14 cellular contexts compared by ENCODE assay signal in the genomic region with DNA sequence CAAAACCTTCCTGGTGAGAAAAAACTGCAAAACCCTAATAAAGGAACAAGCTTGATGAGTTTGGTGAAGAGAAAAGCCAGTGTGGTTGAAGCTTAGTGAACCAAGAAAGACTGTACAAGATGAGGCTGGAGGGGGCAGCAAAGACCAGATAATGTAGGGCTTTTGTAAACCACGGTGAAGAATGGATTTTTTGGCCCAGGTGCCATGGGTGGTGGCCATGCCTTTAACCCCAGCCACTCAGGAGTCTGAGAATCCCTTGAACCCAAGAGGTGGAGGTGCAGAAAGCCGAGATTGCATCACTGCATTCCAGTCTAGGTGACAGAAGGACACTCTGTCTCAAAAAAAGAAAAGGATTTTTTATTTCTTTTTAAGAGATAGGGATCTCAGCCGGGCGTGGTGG. TPM values are rescaled to one million over a fixed set of nuclear protein-coding genes. Genes with fewer than 3 reads are reported as not detected.
A peak's percentile ranks its signal among the peaks of the same experiment; 100 is the strongest.
DNase-seq lines count a peak whose midpoint lies in the region; ATAC-seq and TF ChIP-seq lines count a peak whose summit lies in the region.
"Had no signal": no experiment of that assay in that cellular context is flagged by ENCODE, and none has a peak within 500 bp of the region (broad histone marks: within the 10 kb centered on the region; RNA-seq: fewer than 3 reads in every experiment).

No MANE protein-coding gene starts in this region.

- H3K9me3 Mint-ChIP-seq in activated CD4-positive, alpha-beta T cell treated with anti-CD3 and anti-CD28 coated beads for 36 hours (ENCODE audit: low read depth), result no peaks in the 10 kb centered on the region
- no peaks in the 10 kb centered on the region for H3K9me3 Mint-ChIP-seq in activated CD8-positive, alpha-beta T cell treated with anti-CD3 and anti-CD28 coated beads for 36 hours
- no peaks in the 10 kb centered on the region for H3K9me3 Mint-ChIP-seq in neural crest cell
- H3K9me3 Mint-ChIP-seq in naive thymus-derived CD4-positive, alpha-beta T cell, result peaks cover 0 to 13% (median 0%) of the 10 kb centered on the region in 11 donors
- H3K9me3 Mint-ChIP-seq: activated CD4-positive, alpha-beta memory T cell treated with anti-CD3 and anti-CD28 coated beads for 36 hours had no signal

- dilution Hi-C loops in IMR-90 (cut with HindIII; ENCODE audit: low sequenced_read_pairs, unreplicated experiment), result no loop called here

- intact Hi-C loops in activated CD4-positive, alpha-beta T cell treated with anti-CD3 and anti-CD28 coated beads for 36 hours (cut with DNase I, micrococcal nuclease), result loop anchor here (10.0 kb wide), 2 partner anchors 862 to 1892 kb away; no protein-coding TSS in a partner anchor
- intact Hi-C loops in IMR-90 (cut with micrococcal nuclease), result no loop called here
- intact Hi-C loops in activated CD8-positive, alpha-beta T cell treated with anti-CD3 and anti-CD28 coated beads for 36 hours (cut with micrococcal nuclease), result loop anchor here (10.0 kb wide), 1 partner anchor 912 kb away; a partner anchor contains a TSS
- intact Hi-C loops in naive thymus-derived CD4-positive, alpha-beta T cell (cut with micrococcal nuclease), result loop anchor here in 1 of 2 donors (5.0 kb wide), 1 partner anchor 624 kb away; no protein-coding TSS in a partner anchor

- no peak overlapping the region for H2AK9ac ChIP-seq in IMR-90 (replicated peaks; ENCODE audit: low read depth, low read length, poor library complexity)

- no peak overlapping the region for H3K18ac ChIP-seq in IMR-90 (ENCODE audit: low read depth, low read length)

- H2BK15ac ChIP-seq in IMR-90 (ENCODE audit: low read depth, low read length), result no peak overlapping the region

- H3K4me3 ChIP-seq in IMR-90 (ENCODE audit: insufficient read depth, low read depth, low read length) (no peak overlapping the region), right atrium auricular region (no peak overlapping the region)
- H3K4me3 ChIP-seq in naive thymus-derived CD4-positive, alpha-beta T cell (ENCODE audit: low read length), result no peak overlapping the region
- H3K4me3 ChIP-seq: heart right ventricle, lung had no signal

- H3K79me1 ChIP-seq in IMR-90 (ENCODE audit: low read depth in 1 of 2, low read length in 2 of 2), result peaks cover 8 to 18% of the 10 kb centered on the region in 2 experiments

- no peaks in the 10 kb centered on the region for H3K9me1 ChIP-seq in IMR-90 (ENCODE audit: insufficient read depth, low read length)

- no peak overlapping the region for H4K5ac ChIP-seq in IMR-90 (ENCODE audit: low read depth, low read length)

- no peak overlapping the region for H4K8ac ChIP-seq in IMR-90 (ENCODE audit: low read depth in 2 of 2, low read length in 2 of 2)

- ATAC-seq in activated CD4-positive, alpha-beta T cell treated with anti-CD3 and anti-CD28 coated beads for 36 hours, result no peak
- no peak for ATAC-seq in IMR-90 (ENCODE audit: low read depth)
- no peak for ATAC-seq in activated CD8-positive, alpha-beta T cell treated with anti-CD3 and anti-CD28 coated beads for 36 hours
- no peak for ATAC-seq in HG03342 (IDR thresholded peaks at IDR 0.05; ENCODE audit: unreplicated experiment)
- ATAC-seq in naive thymus-derived CD4-positive, alpha-beta T cell, result no peak
- ATAC-seq: heart right ventricle had no signal

- H3K4me1 ChIP-seq in IMR-90 (ENCODE audit: control insufficient read depth, insufficient read depth, low read length) (peaks cover 2% of the 10 kb centered on the region; the same call in 1 of the 2 replicates), right atrium auricular region (peaks cover 0 to 17% of the 10 kb centered on the region in 2 donors)
- H3K4me1 ChIP-seq in naive thymus-derived CD4-positive, alpha-beta T cell (ENCODE audit: control insufficient read depth in 2 of 2, insufficient read depth in 2 of 2, low read length in 2 of 2), result peaks cover 6 to 11% of the 10 kb centered on the region in 2 donors

- no peak overlapping the region for H3K9ac ChIP-seq in IMR-90 (ENCODE audit: low read depth, low read length)

- H2BK120ac ChIP-seq in IMR-90 (ENCODE audit: low read depth, low read length), result no peak overlapping the region

- H3K4me2 ChIP-seq in IMR-90 (ENCODE audit: low read depth, low read length), result no peak overlapping the region

- H3K27me3 ChIP-seq in IMR-90 (ENCODE audit: control insufficient read depth, insufficient read depth, low read length) (no peaks in the 10 kb centered on the region), right atrium auricular region (no peaks in the 10 kb centered on the region)
- H3K27me3 ChIP-seq in naive thymus-derived CD4-positive, alpha-beta T cell (ENCODE audit: control insufficient read depth in 2 of 2, insufficient read depth in 2 of 2, low read length in 2 of 2), result no peaks in the 10 kb centered on the region
- H3K27me3 ChIP-seq: heart right ventricle had no signal

- H3K4ac ChIP-seq in IMR-90 (ENCODE audit: low read depth, low read length), result no peak overlapping the region

- H2AK5ac ChIP-seq in IMR-90 (ENCODE audit: low read depth, low read length), result no peak overlapping the region

- TF ChIP-seq RAD21 in IMR-90 (IDR thresholded peaks at IDR 0.05; ENCODE audit: low read length), result no peak

- H3K23ac ChIP-seq in IMR-90 (ENCODE audit: low read depth, low read length), result no peak overlapping the region

- BruUV-seq in IMR-90 (replicated peaks; lab: Mats Ljungman, UMichigan), result no TSS peak

- H3K4me3 Mint-ChIP-seq in activated CD4-positive, alpha-beta T cell treated with anti-CD3 and anti-CD28 coated beads for 36 hours, result no peak overlapping the region
- no peak overlapping the region for H3K4me3 Mint-ChIP-seq in activated CD8-positive, alpha-beta T cell treated with anti-CD3 and anti-CD28 coated beads for 36 hours
- peak overlapping the region; percentile 14 for H3K4me3 Mint-ChIP-seq in neural crest cell
- no peak overlapping the region for H3K4me3 Mint-ChIP-seq in naive thymus-derived CD4-positive, alpha-beta T cell
- H3K4me3 Mint-ChIP-seq: activated CD4-positive, alpha-beta memory T cell treated with anti-CD3 and anti-CD28 coated beads for 36 hours had no signal

- no peak overlapping the region for H3K14ac ChIP-seq in IMR-90 (replicated peaks; ENCODE audit: low read depth, low read length)

- H4K20me1 ChIP-seq in IMR-90 (ENCODE audit: insufficient read depth, low read length), result no peaks in the 10 kb centered on the region; the same call in 1 of the 2 replicates

- no peak overlapping the region for H2AFZ ChIP-seq in IMR-90 (replicated peaks; ENCODE audit: low read length, poor library complexity)

- H3K27ac Mint-ChIP-seq in activated CD4-positive, alpha-beta T cell treated with anti-CD3 and anti-CD28 coated beads for 36 hours, result no peak overlapping the region
- no peak overlapping the region for H3K27ac Mint-ChIP-seq in activated CD8-positive, alpha-beta T cell treated with anti-CD3 and anti-CD28 coated beads for 36 hours
- no peak overlapping the region for H3K27ac Mint-ChIP-seq in neural crest cell (ENCODE audit: unreplicated experiment)
- peak overlapping the region in 1 of 9 donors; percentile 28 for H3K27ac Mint-ChIP-seq in naive thymus-derived CD4-positive, alpha-beta T cell
- H3K27ac Mint-ChIP-seq: activated CD4-positive, alpha-beta memory T cell treated with anti-CD3 and anti-CD28 coated beads for 36 hours; progenitor cell of endocrine pancreas had no signal

- POLR2A ChIA-PET in activated CD4-positive, alpha-beta T cell treated with anti-CD3 and anti-CD28 coated beads for 36 hours (lab: Charles Lee), result no interaction called here
- POLR2A ChIA-PET in IMR-90 (lab: Charles Lee; ENCODE audit: unreplicated experiment), result no interaction called here
- POLR2A ChIA-PET in activated CD8-positive, alpha-beta T cell treated with anti-CD3 and anti-CD28 coated beads for 36 hours (lab: Charles Lee), result interaction anchor here (0.5 to 1.0 kb wide), 2 partner anchors 79 to 127 kb away, joined by 3 to 6 read pairs; a partner anchor contains a TSS
- POLR2A ChIA-PET in naive thymus-derived CD4-positive, alpha-beta T cell (lab: Charles Lee), result interaction anchor here (0.6 to 1.7 kb wide), 3 partner anchors 13 to 327 kb away, joined by 3 to 4 read pairs (median 3); a partner anchor contains a TSS

- no peak for TF ChIP-seq POLR2A in IMR-90 (IDR thresholded peaks at IDR 0.05; ENCODE audit: low read depth, low read length)

- H2BK5ac ChIP-seq in IMR-90 (ENCODE audit: low read depth, low read length, poor library complexity, severe bottlenecking), result no peak overlapping the region

- no peak overlapping the region for H3K27ac ChIP-seq in IMR-90 (ENCODE audit: insufficient read depth, low read length)
- H3K27ac ChIP-seq in right atrium auricular region, result no peak overlapping the region
- H3K27ac ChIP-seq in naive thymus-derived CD4-positive, alpha-beta T cell (ENCODE audit: low read depth, low read length), result no peak overlapping the region
- H3K27ac ChIP-seq: heart right ventricle had no signal

- in situ Hi-C loops in IMR-90 (cut with MboI; ENCODE audit: low sequenced_read_pairs), result no loop called here

- no peaks in the 10 kb centered on the region for H3K27me3 Mint-ChIP-seq in activated CD4-positive, alpha-beta T cell treated with anti-CD3 and anti-CD28 coated beads for 36 hours
- no peaks in the 10 kb centered on the region for H3K27me3 Mint-ChIP-seq in activated CD8-positive, alpha-beta T cell treated with anti-CD3 and anti-CD28 coated beads for 36 hours
- peaks cover 4% of the 10 kb centered on the region for H3K27me3 Mint-ChIP-seq in neural crest cell (ENCODE audit: low read depth)
- H3K27me3 Mint-ChIP-seq in naive thymus-derived CD4-positive, alpha-beta T cell, result no peaks in the 10 kb centered on the region
- H3K27me3 Mint-ChIP-seq: activated CD4-positive, alpha-beta memory T cell treated with anti-CD3 and anti-CD28 coated beads for 36 hours; progenitor cell of endocrine pancreas had no signal

- CTCF ChIA-PET in activated CD4-positive, alpha-beta T cell treated with anti-CD3 and anti-CD28 coated beads for 36 hours (lab: Charles Lee), result interaction anchor here (0.6 to 0.9 kb wide), 3 partner anchors 40 to 169 kb away, joined by 3 to 4 read pairs (median 3); no protein-coding TSS in a partner anchor
- CTCF ChIA-PET in IMR-90 (lab: Yijun Ruan, JAX), result interaction anchor here (0.6 to 0.7 kb wide), 2 partner anchors 23 to 323 kb away, joined by 4 read pairs; no protein-coding TSS in a partner anchor
- CTCF ChIA-PET in activated CD8-positive, alpha-beta T cell treated with anti-CD3 and anti-CD28 coated beads for 36 hours (lab: Charles Lee), result interaction anchor here (0.9 to 1.7 kb wide), 4 partner anchors 16 to 138 kb away, joined by 3 to 11 read pairs (median 4); no protein-coding TSS in a partner anchor
- CTCF ChIA-PET in naive thymus-derived CD4-positive, alpha-beta T cell (lab: Charles Lee), result interaction anchor here (0.6 to 1.0 kb wide), 3 partner anchors 62 to 132 kb away, joined by 3 to 5 read pairs (median 3); a partner anchor contains a TSS

- H3K56ac ChIP-seq in IMR-90 (ENCODE audit: extremely low read depth, insufficient read depth, low read length), result no peak overlapping the region

- no peak overlapping the region for H4K91ac ChIP-seq in IMR-90 (ENCODE audit: insufficient read depth, low read depth, low read length)

- DNase-seq in activated CD4-positive, alpha-beta T cell treated with anti-CD3 and anti-CD28 coated beads for 36 hours, result peak; percentile 42
- DNase-seq in activated CD4-positive, alpha-beta T cell treated with anti-CD3 and anti-CD28 coated beads for 1 hour, result no peak
- DNase-seq in IMR-90 (no peak), neural crest cell (ENCODE audit: low read depth, low spot score) (no peak), right atrium auricular region (ENCODE audit: low spot score) (no peak)
- peak; percentile 40 for DNase-seq in activated CD8-positive, alpha-beta T cell treated with anti-CD3 and anti-CD28 coated beads for 36 hours
- no peak for DNase-seq in naive thymus-derived CD4-positive, alpha-beta T cell
- DNase-seq: activated CD4-positive, alpha-beta memory T cell treated with anti-CD3 and anti-CD28 coated beads for 36 hours; dermis blood vessel endothelial cell; heart right ventricle; NCI-H446 had no signal

- peaks cover 23% of the 10 kb centered on the region for H3K4me1 Mint-ChIP-seq in activated CD4-positive, alpha-beta T cell treated with anti-CD3 and anti-CD28 coated beads for 36 hours
- H3K4me1 Mint-ChIP-seq in activated CD8-positive, alpha-beta T cell treated with anti-CD3 and anti-CD28 coated beads for 36 hours (ENCODE audit: low read depth), result peaks cover 32% of the 10 kb centered on the region
- peaks cover 20% of the 10 kb centered on the region for H3K4me1 Mint-ChIP-seq in neural crest cell
- H3K4me1 Mint-ChIP-seq in naive thymus-derived CD4-positive, alpha-beta T cell, result peaks cover 15 to 54% (median 41%) of the 10 kb centered on the region in 7 donors

- H3K9me3 ChIP-seq in IMR-90 (ENCODE audit: control insufficient read depth, insufficient read depth, low read length), result no peaks in the 10 kb centered on the region
- no peaks in the 10 kb centered on the region for H3K9me3 ChIP-seq in right atrium auricular region
- no peaks in the 10 kb centered on the region for H3K9me3 ChIP-seq in naive thymus-derived CD4-positive, alpha-beta T cell (ENCODE audit: control insufficient read depth in 2 of 3, low read length in 3 of 3)
- H3K9me3 ChIP-seq: heart right ventricle had no signal

- H3K36me3 ChIP-seq in IMR-90 (ENCODE audit: control insufficient read depth, insufficient read depth, low read length) (peaks cover 17% of the 10 kb centered on the region), right atrium auricular region (peaks cover 32% of the 10 kb centered on the region)
- peaks cover 16 to 38% (median 22%) of the 10 kb centered on the region in 3 experiments for H3K36me3 ChIP-seq in naive thymus-derived CD4-positive, alpha-beta T cell (ENCODE audit: control insufficient read depth in 2 of 3, insufficient read depth in 3 of 3, low read length in 3 of 3)

- no CpG with 5 or more reads among the region's 4 CpGs for WGBS in IMR-90 (ENCODE audit: extremely low coverage in 2 of 2, insufficient read length in 1 of 2), 2 experiments

- peaks cover 28% of the 10 kb centered on the region for H3K36me3 Mint-ChIP-seq in activated CD4-positive, alpha-beta T cell treated with anti-CD3 and anti-CD28 coated beads for 36 hours (ENCODE audit: low read depth)
- H3K36me3 Mint-ChIP-seq in activated CD8-positive, alpha-beta T cell treated with anti-CD3 and anti-CD28 coated beads for 36 hours (ENCODE audit: low read depth), result peaks cover 29% of the 10 kb centered on the region
- H3K36me3 Mint-ChIP-seq in neural crest cell (ENCODE audit: low read depth), result peaks cover 3% of the 10 kb centered on the region
- H3K36me3 Mint-ChIP-seq in naive thymus-derived CD4-positive, alpha-beta T cell, result peaks cover 9 to 26% (median 15%) of the 10 kb centered on the region in 5 donors

- 0 out of 2 replicates have a peak, but pooled peaks have one; percentile 16 for TF ChIP-seq CTCF in IMR-90 (conservative IDR thresholded peaks at IDR 0.05; ENCODE audit: low read depth, low read length)
- TF ChIP-seq CTCF in activated CD8-positive, alpha-beta T cell treated with anti-CD3 and anti-CD28 coated beads for 36 hours (IDR thresholded peaks at IDR 0.05), result no peak
- no peak for TF ChIP-seq CTCF in neural crest cell (conservative IDR thresholded peaks at IDR 0.05)
- no peak for TF ChIP-seq CTCF in right atrium auricular region (IDR thresholded peaks at IDR 0.05)

- no peak overlapping the region for H2BK20ac ChIP-seq in IMR-90 (ENCODE audit: low read depth, low read length)

RNA-seq across cellular contexts. Expression of a gene that starts 5.0 kb away (rescaled TPM):
- 10 to 100 TPM; 46.2 to 60.0 TPM for total RNA-seq in activated CD4-positive, alpha-beta T cell treated with anti-CD3 and anti-CD28 coated beads for 36 hours
- total RNA-seq in IMR-90 (2012; rRNA removed) (19.4 and 21.4 TPM in 2 replicates), neural crest cell (42.7 and 50.1 TPM in 2 replicates), right atrium auricular region (10 to 100 TPM; 44.9 to 56.7 TPM)
- polyA plus RNA-seq in IMR-90 (2012; rRNA removed), result 44.0 and 45.7 TPM in 2 replicates
- polyA plus RNA-seq in IMR-90 (2012; cell fraction: cytosol; rRNA removed), result 31.7 and 39.8 TPM in 2 replicates
- polyA plus RNA-seq in IMR-90 (2012; cell fraction: nucleus; rRNA removed; ENCODE audit: low replicate concordance), result 56.8 and 65.2 TPM in 2 replicates
- 10 to 100 TPM; 53.7 to 54.8 TPM for total RNA-seq in activated CD8-positive, alpha-beta T cell treated with anti-CD3 and anti-CD28 coated beads for 36 hours
- total RNA-seq in naive thymus-derived CD4-positive, alpha-beta T cell, result 10 to 100 TPM; 51.4 to 82.2 (median 59.1) TPM
- polyA plus RNA-seq in naive thymus-derived CD4-positive, alpha-beta T cell, result 10 to 100 TPM; 26.9 to 44.5 TPM

RNA-seq across cellular contexts. Expression of a gene that starts 5.3 kb away (rescaled TPM):
- total RNA-seq in activated CD4-positive, alpha-beta T cell treated with anti-CD3 and anti-CD28 coated beads for 36 hours, result 10 to 100 TPM; 11.9 to 15.9 TPM
- total RNA-seq in IMR-90 (2012; rRNA removed) (24.0 and 26.7 TPM in 2 replicates), neural crest cell (23.8 and 25.7 TPM in 2 replicates), right atrium auricular region (1 to 10 TPM; 5.9 to 8.1 TPM)
- 16.3 and 16.5 TPM in 2 replicates for polyA plus RNA-seq in IMR-90 (2012; rRNA removed)
- 8.3 and 11.4 TPM in 2 replicates for polyA plus RNA-seq in IMR-90 (2012; cell fraction: cytosol; rRNA removed)
- polyA plus RNA-seq in IMR-90 (2012; cell fraction: nucleus; rRNA removed; ENCODE audit: low replicate concordance), result 5.6 and 11.3 TPM in 2 replicates
- total RNA-seq in activated CD8-positive, alpha-beta T cell treated with anti-CD3 and anti-CD28 coated beads for 36 hours, result 10 to 100 TPM; 16.2 to 16.9 TPM
- total RNA-seq in naive thymus-derived CD4-positive, alpha-beta T cell, result 10 to 100 TPM; 12.8 to 18.5 (median 14.7) TPM
- polyA plus RNA-seq in naive thymus-derived CD4-positive, alpha-beta T cell, result 10 to 100 TPM; 10.1 to 10.3 TPM

RNA-seq across cellular contexts. Expression of a gene that starts 13.2 kb away (rescaled TPM):
- under 1 TPM; 0.43 to 0.47 TPM for total RNA-seq in activated CD4-positive, alpha-beta T cell treated with anti-CD3 and anti-CD28 coated beads for 36 hours
- total RNA-seq in IMR-90 (2012; rRNA removed) (under 0.01 and 0.18 TPM in 2 replicates), neural crest cell (0.37 and 0.55 TPM in 2 replicates), right atrium auricular region (under 1 TPM; 0.55 to 0.63 TPM)
- 0.57 and 0.79 TPM in 2 replicates for polyA plus RNA-seq in IMR-90 (2012; rRNA removed)
- polyA plus RNA-seq in IMR-90 (2012; cell fraction: cytosol; rRNA removed), result 0.54 and 0.74 TPM in 2 replicates
- 2.4 and 6.6 TPM in 2 replicates for polyA plus RNA-seq in IMR-90 (2012; cell fraction: nucleus; rRNA removed; ENCODE audit: low replicate concordance)
- under 1 TPM; 0.43 to 0.54 TPM for total RNA-seq in activated CD8-positive, alpha-beta T cell treated with anti-CD3 and anti-CD28 coated beads for 36 hours
- 10 to 100 TPM in 2 of 5 experiments, 1 to 10 TPM in 2, under 1 TPM in 1; 0.70 to 13.4 (median 4.3) TPM for total RNA-seq in naive thymus-derived CD4-positive, alpha-beta T cell
- polyA plus RNA-seq in naive thymus-derived CD4-positive, alpha-beta T cell, result under 1 TPM; 0.15 to 0.18 TPM
- total RNA-seq: dermis blood vessel endothelial cell had no signal

RNA-seq across cellular contexts. Expression of a gene that starts 49.1 kb away (rescaled TPM):
- 10 to 100 TPM in 1 of 2 experiments, 1 to 10 TPM in 1; 8.6 to 10.6 TPM for total RNA-seq in activated CD4-positive, alpha-beta T cell treated with anti-CD3 and anti-CD28 coated beads for 36 hours
- 14.0 and 14.7 TPM in 2 replicates for total RNA-seq in IMR-90 (2012; rRNA removed)
- polyA plus RNA-seq in IMR-90 (2012; rRNA removed), result 35.0 and 40.9 TPM in 2 replicates
- polyA plus RNA-seq in IMR-90 (2012; cell fraction: cytosol; rRNA removed), result 15.1 and 21.6 TPM in 2 replicates
- 14.5 and 21.7 TPM in 2 replicates for polyA plus RNA-seq in IMR-90 (2012; cell fraction: nucleus; rRNA removed; ENCODE audit: low replicate concordance)
- 10 to 100 TPM in 1 of 2 experiments, 1 to 10 TPM in 1; 9.1 to 10.3 TPM for total RNA-seq in activated CD8-positive, alpha-beta T cell treated with anti-CD3 and anti-CD28 coated beads for 36 hours
- 24.1 and 24.7 TPM in 2 replicates for total RNA-seq in neural crest cell
- 10 to 100 TPM; 15.4 to 17.5 TPM for total RNA-seq in right atrium auricular region
- 10 to 100 TPM; 10.2 to 15.6 (median 12.4) TPM for total RNA-seq in naive thymus-derived CD4-positive, alpha-beta T cell
- polyA plus RNA-seq in naive thymus-derived CD4-positive, alpha-beta T cell, result 10 to 100 TPM; 12.4 to 13.8 TPM

RNA-seq across cellular contexts. Expression of a gene that starts 49.5 kb away (rescaled TPM):
- total RNA-seq in activated CD4-positive, alpha-beta T cell treated with anti-CD3 and anti-CD28 coated beads for 36 hours, result 10 to 100 TPM; 59.8 to 72.5 TPM
- 72.5 and 103 TPM in 2 replicates for total RNA-seq in IMR-90 (2012; rRNA removed)
- polyA plus RNA-seq in IMR-90 (2012; rRNA removed), result 60.3 and 70.4 TPM in 2 replicates
- polyA plus RNA-seq in IMR-90 (2012; cell fraction: cytosol; rRNA removed), result 30.0 and 40.5 TPM in 2 replicates
- polyA plus RNA-seq in IMR-90 (2012; cell fraction: nucleus; rRNA removed; ENCODE audit: low replicate concordance), result 21.5 and 73.6 TPM in 2 replicates
- total RNA-seq in activated CD8-positive, alpha-beta T cell treated with anti-CD3 and anti-CD28 coated beads for 36 hours, result 10 to 100 TPM; 53.1 to 58.6 TPM
- total RNA-seq in neural crest cell, result 78.3 TPM in 2 replicates
- total RNA-seq in right atrium auricular region, result 10 to 100 TPM; 58.5 to 74.2 TPM
- 10 to 100 TPM; 43.0 to 67.3 (median 64.8) TPM for total RNA-seq in naive thymus-derived CD4-positive, alpha-beta T cell
- 10 to 100 TPM; 79.0 to 91.2 TPM for polyA plus RNA-seq in naive thymus-derived CD4-positive, alpha-beta T cell

Comparison
In these comparisons a context has a peak if more than half of its experiments do, and no peak if none do; other contexts are left out.
1. DNase-seq: peak in activated CD4-positive, alpha-beta T cell treated with anti-CD3 and anti-CD28 coated beads for 36 hours (single experiment) and activated CD8-positive, alpha-beta T cell treated with anti-CD3 and anti-CD28 coated beads for 36 hours (single experiment); none in activated CD4-positive, alpha-beta T cell treated with anti-CD3 and anti-CD28 coated beads for 1 hour (single experiment), IMR-90 (single experiment), neural crest cell (single experiment), right atrium auricular region (single experiment) and naive thymus-derived CD4-positive, alpha-beta T cell (0 of 9).
2. POLR2A ChIA-PET loops: an anchor here in activated CD8-positive, alpha-beta T cell treated with anti-CD3 and anti-CD28 coated beads for 36 hours (0.5 to 1.0 kb wide) and naive thymus-derived CD4-positive, alpha-beta T cell (0.6 to 1.7 kb wide); none called in activated CD4-positive, alpha-beta T cell treated with anti-CD3 and anti-CD28 coated beads for 36 hours and IMR-90.